Comparison of ENCODE assay signal across 10 cellular contexts in the genomic region with DNA sequence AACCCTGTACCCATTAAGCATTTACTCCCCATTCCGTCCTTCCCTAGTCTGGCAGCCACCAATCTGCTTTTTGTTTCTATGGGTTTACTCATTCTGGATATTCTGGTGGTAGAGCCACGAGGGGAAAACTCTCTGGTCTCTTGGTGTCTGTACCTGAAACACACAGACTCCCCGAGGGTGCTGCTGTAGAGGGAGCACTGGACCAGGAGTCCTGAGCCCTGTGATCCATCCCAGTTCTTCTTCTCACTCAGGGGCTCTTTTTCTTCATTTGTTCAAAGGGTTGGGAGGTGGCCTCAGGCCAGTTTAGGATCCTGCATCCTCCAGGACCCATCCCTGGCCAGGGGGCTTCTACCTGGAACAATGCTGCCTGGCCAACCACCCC. TPM values are rescaled to one million over a fixed set of nuclear protein-coding genes. Genes with fewer than 3 reads are reported as not detected.
DNase-seq lines count a peak whose midpoint lies in the region; ATAC-seq and TF ChIP-seq lines count a peak whose summit lies in the region.
"Had no signal": no experiment of that assay in that cellular context is flagged by ENCODE, and none has a peak within 500 bp of the region (broad histone marks: within the 10 kb centered on the region; RNA-seq: fewer than 3 reads in every experiment).

No MANE protein-coding gene starts in this region.

- ATAC-seq in stimulated activated effector memory CD8-positive, alpha-beta T cell treated with anti-CD3 and anti-CD28 coated beads, Interleukin-12 subunit alpha, Interleukin-12 subunit beta, amount 100 ng/mL, for 72 hours, result no peak
- ATAC-seq: naive thymus-derived CD8-positive, alpha-beta T cell had no signal

- H3K27ac Mint-ChIP-seq in HFFc6, result peak overlapping the region; percentile 75
- H3K27ac Mint-ChIP-seq in stimulated activated effector memory CD8-positive, alpha-beta T cell treated with anti-CD3 and anti-CD28 coated beads, Interleukin-12 subunit alpha, Interleukin-12 subunit beta, amount 100 ng/mL, for 72 hours, result peak overlapping the region; percentile 44

- H3K4me1 Mint-ChIP-seq in HFFc6 (ENCODE audit: low read depth), result peaks cover 35% of the 10 kb centered on the region
- H3K4me1 Mint-ChIP-seq in stimulated activated effector memory CD8-positive, alpha-beta T cell treated with anti-CD3 and anti-CD28 coated beads, Interleukin-12 subunit alpha, Interleukin-12 subunit beta, amount 100 ng/mL, for 72 hours, result peaks cover 17% of the 10 kb centered on the region

- no peak for TF ChIP-seq CTCF in HFFc6 (IDR thresholded peaks at IDR 0.05)
- TF ChIP-seq CTCF in right atrium auricular region (IDR thresholded peaks at IDR 0.05), result no peak

- H3K9me3 ChIP-seq in right atrium auricular region, result no peaks in the 10 kb centered on the region

- no peak for DNase-seq in HFFc6
- DNase-seq in epithelial cell of prostate (ENCODE audit: low read depth, low spot score), result no peak
- DNase-seq in stimulated activated effector memory CD8-positive, alpha-beta T cell treated with anti-CD3 and anti-CD28 coated beads, Interleukin-12 subunit alpha, Interleukin-12 subunit beta, amount 100 ng/mL, for 72 hours (ENCODE audit: low spot score in 2 of 2), result no peak
- no peak for DNase-seq in NCI-H1417 treated with DMSO at 0.1 percent for 48 hours (lab: John Stamatoyannopoulos, UW)
- DNase-seq in right atrium auricular region (ENCODE audit: low spot score), result no peak
- DNase-seq in mucosa of gallbladder (ENCODE audit: low spot score), result no peak
- DNase-seq: amniotic stem cell; dorsolateral prefrontal cortex; naive thymus-derived CD8-positive, alpha-beta T cell; NCI-H1092 had no signal

- H3K27ac ChIP-seq in epithelial cell of prostate (peak overlapping the region; percentile 100), right atrium auricular region (peak overlapping the region in 1 of 2 donors; percentile 21)

- H3K27me3 Mint-ChIP-seq in HFFc6 (ENCODE audit: insufficient read depth), result no peaks in the 10 kb centered on the region
- H3K27me3 Mint-ChIP-seq: naive thymus-derived CD8-positive, alpha-beta T cell had no signal

- 0 out of 2 replicates have a peak, but pooled peaks cover 1% of the 10 kb centered on the region for H3K36me3 Mint-ChIP-seq in HFFc6 (ENCODE audit: low read depth)
- peaks cover 6% of the 10 kb centered on the region for H3K36me3 Mint-ChIP-seq in stimulated activated effector memory CD8-positive, alpha-beta T cell treated with anti-CD3 and anti-CD28 coated beads, Interleukin-12 subunit alpha, Interleukin-12 subunit beta, amount 100 ng/mL, for 72 hours
- H3K36me3 Mint-ChIP-seq: naive thymus-derived CD8-positive, alpha-beta T cell had no signal

- H3K36me3 ChIP-seq in right atrium auricular region, result no peaks in the 10 kb centered on the region

- H3K9me3 Mint-ChIP-seq in HFFc6, result no peaks in the 10 kb centered on the region
- no peaks in the 10 kb centered on the region for H3K9me3 Mint-ChIP-seq in stimulated activated effector memory CD8-positive, alpha-beta T cell treated with anti-CD3 and anti-CD28 coated beads, Interleukin-12 subunit alpha, Interleukin-12 subunit beta, amount 100 ng/mL, for 72 hours
- H3K9me3 Mint-ChIP-seq: naive thymus-derived CD8-positive, alpha-beta T cell had no signal

- no peak overlapping the region for H3K4me3 Mint-ChIP-seq in HFFc6
- H3K4me3 Mint-ChIP-seq in stimulated activated effector memory CD8-positive, alpha-beta T cell treated with anti-CD3 and anti-CD28 coated beads, Interleukin-12 subunit alpha, Interleukin-12 subunit beta, amount 100 ng/mL, for 72 hours, result no peak overlapping the region

- no peaks in the 10 kb centered on the region for H3K27me3 ChIP-seq in right atrium auricular region
- H3K27me3 ChIP-seq: dorsolateral prefrontal cortex had no signal

- H3K4me3 ChIP-seq in right atrium auricular region, result no peak overlapping the region
- H3K4me3 ChIP-seq: dorsolateral prefrontal cortex had no signal

- peaks cover 0 to 28% of the 10 kb centered on the region in 2 donors for H3K4me1 ChIP-seq in right atrium auricular region

RNA-seq across cellular contexts. Expression of gene HEXIM2, which starts 14.1 kb away (rescaled TPM):
- 1 to 10 TPM; 4.8 to 9.5 (median 6.2) TPM for total RNA-seq in HFFc6 (2021; fragmentation: NEBNext Ultra II Directional; extraction: Animal tissue kit (Norgen Biotek cat#: 25700))
- total RNA-seq in right atrium auricular region (1 to 10 TPM; 3.1 to 6.8 TPM), mucosa of gallbladder (14.9 TPM)

RNA-seq across cellular contexts. Expression of gene HEXIM1, which starts 27.5 kb away (rescaled TPM):
- 10 to 100 TPM; 31.8 to 42.0 (median 34.5) TPM for total RNA-seq in HFFc6 (2021; fragmentation: NEBNext Ultra II Directional; extraction: Animal tissue kit (Norgen Biotek cat#: 25700))
- total RNA-seq in right atrium auricular region (10 to 100 TPM; 16.4 to 31.1 TPM), mucosa of gallbladder (62.5 TPM)

RNA-seq across cellular contexts. Expression of gene ACBD4, which starts 40.3 kb away (rescaled TPM):
- 1 to 10 TPM; 5.0 to 8.0 (median 6.5) TPM for total RNA-seq in HFFc6 (2021; fragmentation: NEBNext Ultra II Directional; extraction: Animal tissue kit (Norgen Biotek cat#: 25700))
- total RNA-seq in right atrium auricular region (1 to 10 TPM; 9.0 to 9.4 TPM), mucosa of gallbladder (29.8 TPM)

RNA-seq across cellular contexts. Expression of gene PLCD3, which starts 43.4 kb away (rescaled TPM):
- 100 to 1,000 TPM in 1 of 6 experiments, 10 to 100 TPM in 5; 77.2 to 112 (median 83.8) TPM for total RNA-seq in HFFc6 (2021; fragmentation: NEBNext Ultra II Directional; extraction: Animal tissue kit (Norgen Biotek cat#: 25700))
- total RNA-seq in right atrium auricular region, result 100 to 1,000 TPM; 102 to 156 TPM
- 63.6 TPM for total RNA-seq in mucosa of gallbladder

RNA-seq across cellular contexts. Expression of gene FMNL1, which starts 45.9 kb away (rescaled TPM):
- 1 to 10 TPM; 1.6 to 8.0 (median 6.0) TPM for total RNA-seq in HFFc6 (2021; fragmentation: NEBNext Ultra II Directional; extraction: Animal tissue kit (Norgen Biotek cat#: 25700))
- 10 to 100 TPM in 1 of 2 donors, 1 to 10 TPM in 1; 7.6 to 13.6 TPM for total RNA-seq in right atrium auricular region
- 30.7 TPM for total RNA-seq in mucosa of gallbladder
